In the genomic region with DNA sequence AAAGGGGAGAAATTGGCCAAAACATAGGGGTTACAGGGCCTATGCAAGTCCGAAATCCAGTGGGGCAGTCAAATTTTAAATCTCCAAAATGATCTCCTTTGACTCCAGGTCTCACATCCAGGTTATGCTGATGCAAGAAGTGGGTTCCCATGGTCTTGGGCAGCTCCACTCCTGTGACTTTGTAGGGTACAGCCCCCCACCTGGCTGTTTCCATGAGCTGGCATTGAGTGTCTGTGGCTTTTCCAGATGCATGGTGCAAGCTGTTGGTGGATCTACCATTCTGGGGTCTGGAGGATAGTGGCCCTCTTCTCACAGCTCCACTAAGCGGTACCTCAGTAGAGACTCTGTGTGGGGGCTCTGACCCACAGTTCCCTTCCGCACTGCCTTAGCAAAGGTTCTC, we compare ENCODE assay signal across 6 cellular contexts. TPM values are rescaled to one million over a fixed set of nuclear protein-coding genes. Genes with fewer than 3 reads are reported as not detected.
"Had no signal": no experiment of that assay in that cellular context is flagged by ENCODE, and none has a peak within 500 bp of the region (broad histone marks: within the 10 kb centered on the region; RNA-seq: fewer than 3 reads in every experiment).

No MANE protein-coding gene starts in this region.

RNA-seq across cellular contexts. Expression of a gene that starts 54.2 kb away (rescaled TPM):
- total RNA-seq: HepG2, HT-29, HT1080, K562 had no signal
- polyA plus RNA-seq: HepG2, IgD-negative memory B cell, IMR-90 had no signal
